In the genomic region with DNA sequence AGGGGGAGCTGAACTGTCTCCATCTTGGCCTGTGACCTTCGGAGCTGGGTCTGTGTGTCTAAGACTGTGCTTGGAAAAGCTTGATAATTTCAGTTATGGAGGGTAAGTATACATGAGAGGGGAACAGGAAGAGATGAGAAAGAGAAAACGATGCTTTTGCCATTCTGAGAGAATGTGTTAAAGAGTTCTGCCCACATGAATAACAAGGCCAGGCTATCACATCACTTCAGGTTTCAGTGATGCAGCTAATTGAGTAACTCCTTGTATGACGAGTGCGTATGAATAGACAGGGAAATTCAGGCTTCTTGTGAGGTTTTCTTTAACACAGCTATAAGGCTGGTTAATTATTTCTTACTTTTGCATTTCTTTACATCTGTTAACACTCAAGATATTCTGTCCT, we compare ENCODE assay signal across 24 cellular contexts.
A peak's percentile ranks its signal among the peaks of the same experiment; 100 is the strongest.
DNase-seq lines count a peak whose midpoint lies in the region; ATAC-seq, FAIRE-seq and TF ChIP-seq lines count a peak whose summit lies in the region.
"Had no signal": no experiment of that assay in that cellular context is flagged by ENCODE, and none has a peak within 500 bp of the region (broad histone marks: within the 10 kb centered on the region; RNA-seq: fewer than 3 reads in every experiment).

No MANE protein-coding gene starts in this region.

- no peaks in the 10 kb centered on the region for H3K27me3 Mint-ChIP-seq in activated T-helper 17 cell treated with anti-CD3 and anti-CD28 coated beads, Interleukin-2, amount 50 U/mL, for 72 hours
- no peaks in the 10 kb centered on the region for H3K27me3 Mint-ChIP-seq in naive thymus-derived CD8-positive, alpha-beta T cell
- no peaks in the 10 kb centered on the region for H3K27me3 Mint-ChIP-seq in CD8-positive, alpha-beta memory T cell
- H3K27me3 Mint-ChIP-seq: CD4-positive, alpha-beta memory T cell had no signal

- POLR2A ChIA-PET in naive thymus-derived CD8-positive, alpha-beta T cell (lab: Charles Lee), result no interaction called here
- POLR2A ChIA-PET in CD8-positive, alpha-beta memory T cell (lab: Charles Lee), result no interaction called here

- CTCF ChIA-PET in CD8-positive, alpha-beta memory T cell (lab: Charles Lee), result interaction anchor here (0.6 to 1.2 kb wide), 2 partner anchors 10 to 15 kb away, joined by 3 read pairs; no protein-coding TSS in a partner anchor

- DNase-seq in D721Med (ENCODE audit: insufficient read length, low spot score) (no peak), GM12892 (ENCODE audit: insufficient read length) (no peak), kidney tubule cell (ENCODE audit: low spot score) (peak; percentile 11)
- no peak for DNase-seq in naive thymus-derived CD8-positive, alpha-beta T cell
- DNase-seq in CD8-positive, alpha-beta memory T cell, result no peak
- DNase-seq: C1 segment of cervical spinal cord; Caco-2; CD4-positive, alpha-beta memory T cell; DMS 273 treated with DMSO at 0.1 percent for 48 hours; DMS79; EL; GDM1; KBM-7; MM.1S; NCI-H2029; NCI-H2227 treated with DMSO at 0.1 percent for 48 hours; NCI-H526 treated with DMSO at 0.1 percent for 48 hours; SHP77 treated with DMSO at 0.1 percent for 48 hours had no signal

- H3K4me1 ChIP-seq in CD8-positive, alpha-beta memory T cell (ENCODE audit: insufficient read depth, low read length), result no peaks in the 10 kb centered on the region
- H3K4me1 ChIP-seq: Caco-2 had no signal

- H3K9me3 Mint-ChIP-seq in activated T-helper 17 cell treated with anti-CD3 and anti-CD28 coated beads, Interleukin-2, amount 50 U/mL, for 72 hours, result no peaks in the 10 kb centered on the region
- H3K9me3 Mint-ChIP-seq in naive thymus-derived CD8-positive, alpha-beta T cell, result peaks cover 0 to 3% (median 0%) of the 10 kb centered on the region in 9 donors
- H3K9me3 Mint-ChIP-seq in CD8-positive, alpha-beta memory T cell, result no peaks in the 10 kb centered on the region

- FAIRE-seq in D721Med (lab: Jason Lieb, UNC), result peak; percentile 21
- peak; percentile 27 for FAIRE-seq in GM12892 (lab: Jason Lieb, UNC)
- FAIRE-seq: GM12891, GM19239, HTR-8/SVneo had no signal

- no peak overlapping the region for H3K4me3 Mint-ChIP-seq in activated T-helper 17 cell treated with anti-CD3 and anti-CD28 coated beads, Interleukin-2, amount 50 U/mL, for 72 hours
- H3K4me3 Mint-ChIP-seq in naive thymus-derived CD8-positive, alpha-beta T cell, result no peak overlapping the region
- H3K4me3 Mint-ChIP-seq in CD8-positive, alpha-beta memory T cell, result no peak overlapping the region
- H3K4me3 Mint-ChIP-seq: CD4-positive, alpha-beta memory T cell had no signal

- no peak overlapping the region for H3K27ac Mint-ChIP-seq in activated T-helper 17 cell treated with anti-CD3 and anti-CD28 coated beads, Interleukin-2, amount 50 U/mL, for 72 hours
- H3K27ac Mint-ChIP-seq in naive thymus-derived CD8-positive, alpha-beta T cell, result no peak overlapping the region
- H3K27ac Mint-ChIP-seq in CD8-positive, alpha-beta memory T cell, result no peak overlapping the region
- H3K27ac Mint-ChIP-seq: CD4-positive, alpha-beta memory T cell had no signal

- no peak for TF ChIP-seq CTCF in D721Med (IDR thresholded peaks at IDR 0.05; ENCODE audit: insufficient read depth, missing control alignments)

- no peak for TF ChIP-seq POLR2A in GM12892 (IDR thresholded peaks at IDR 0.05; ENCODE audit: low read depth, low read length)

- no peak overlapping the region for H3K27ac ChIP-seq in CD8-positive, alpha-beta memory T cell (ENCODE audit: low read depth, low read length)

- no peaks in the 10 kb centered on the region for H3K36me3 ChIP-seq in CD8-positive, alpha-beta memory T cell (ENCODE audit: insufficient read depth, low read length)

- no peaks in the 10 kb centered on the region for H3K4me1 Mint-ChIP-seq in activated T-helper 17 cell treated with anti-CD3 and anti-CD28 coated beads, Interleukin-2, amount 50 U/mL, for 72 hours
- H3K4me1 Mint-ChIP-seq in naive thymus-derived CD8-positive, alpha-beta T cell, result peaks cover 0 to 6% (median 1%) of the 10 kb centered on the region in 4 donors
- peaks cover 3 to 5% (median 4%) of the 10 kb centered on the region in 3 donors for H3K4me1 Mint-ChIP-seq in CD8-positive, alpha-beta memory T cell

- H3K9me3 ChIP-seq in CD8-positive, alpha-beta memory T cell (ENCODE audit: low read length), result no peaks in the 10 kb centered on the region
- H3K9me3 ChIP-seq: Caco-2 had no signal

- no peaks in the 10 kb centered on the region for H3K36me3 Mint-ChIP-seq in activated T-helper 17 cell treated with anti-CD3 and anti-CD28 coated beads, Interleukin-2, amount 50 U/mL, for 72 hours (ENCODE audit: low read depth)
- H3K36me3 Mint-ChIP-seq in naive thymus-derived CD8-positive, alpha-beta T cell, result no peaks in the 10 kb centered on the region
- no peaks in the 10 kb centered on the region for H3K36me3 Mint-ChIP-seq in CD8-positive, alpha-beta memory T cell
- H3K36me3 Mint-ChIP-seq: CD4-positive, alpha-beta memory T cell had no signal

- H3K27me3 ChIP-seq in CD8-positive, alpha-beta memory T cell (ENCODE audit: insufficient read depth, low read length, poor library complexity, severe bottlenecking), result no peaks in the 10 kb centered on the region

- no peak overlapping the region for H3K4me3 ChIP-seq in CD8-positive, alpha-beta memory T cell (ENCODE audit: low read length)

- ATAC-seq in activated T-helper 17 cell treated with anti-CD3 and anti-CD28 coated beads, Interleukin-2, amount 50 U/mL, for 72 hours (replicated peaks), result peak; percentile 76
- no peak for ATAC-seq in naive thymus-derived CD8-positive, alpha-beta T cell
- no peak for ATAC-seq in HG03520 (IDR thresholded peaks at IDR 0.05; ENCODE audit: unreplicated experiment)
- ATAC-seq: Panc1 had no signal
